32 cellular contexts compared by ENCODE assay signal in the genomic region with DNA sequence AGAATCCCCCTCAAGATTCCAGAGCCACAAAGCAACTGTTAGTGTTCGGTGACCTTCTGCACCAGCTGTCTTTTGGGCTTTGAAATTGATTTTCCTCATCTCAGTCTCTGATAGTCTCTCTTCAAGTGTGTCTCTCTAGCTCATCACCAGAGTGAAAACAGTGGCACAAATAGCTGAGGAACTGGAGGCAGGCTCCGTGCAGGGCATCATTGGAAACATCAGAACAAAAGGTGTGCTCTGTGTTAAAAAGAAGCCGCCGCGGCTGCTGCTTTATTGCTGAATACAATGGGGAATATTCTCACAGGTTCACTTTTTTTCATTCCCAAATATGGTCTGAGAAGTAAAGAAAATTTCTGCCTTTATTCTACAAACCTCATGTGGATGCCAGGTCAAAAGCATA.
"Had no signal": no experiment of that assay in that cellular context is flagged by ENCODE, and none has a peak within 500 bp of the region (broad histone marks: within the 10 kb centered on the region; RNA-seq: fewer than 3 reads in every experiment).

No MANE protein-coding gene starts in this region.

- H3K36me3 ChIP-seq: adrenal gland, gastroesophageal sphincter, heart left ventricle, upper lobe of left lung, vagina had no signal

- H3K4me1 ChIP-seq: adrenal gland, body of pancreas, gastroesophageal sphincter, heart left ventricle, parathyroid adenoma, upper lobe of left lung, vagina had no signal

- H3K9me3 ChIP-seq: adrenal gland, body of pancreas, gastroesophageal sphincter, heart left ventricle, upper lobe of left lung, vagina had no signal

- H3K4me1 Mint-ChIP-seq: activated CD4-positive, alpha-beta T cell treated with anti-CD3 and anti-CD28 coated beads, Interleukin-2, amount 10 ng/mL, durations not matched to agents 24 days and 14 days; activated naive CD8-positive, alpha-beta T cell treated with anti-CD3 and anti-CD28 coated beads for 36 hours; immature natural killer cell; memory B cell; natural killer cell; stimulated activated effector memory CD8-positive, alpha-beta T cell treated with anti-CD3 and anti-CD28 coated beads, Interleukin-12 subunit alpha, Interleukin-12 subunit beta, amount 100 ng/mL, for 72 hours had no signal

- H3K9me3 Mint-ChIP-seq: activated CD4-positive, alpha-beta memory T cell treated with anti-CD3 and anti-CD28 coated beads for 36 hours; activated CD4-positive, alpha-beta T cell treated with anti-CD3 and anti-CD28 coated beads, Interleukin-2, amount 10 ng/mL, durations not matched to agents 24 days and 14 days; activated naive CD4-positive, alpha-beta T cell treated with anti-CD3 and anti-CD28 coated beads for 36 hours; activated naive CD8-positive, alpha-beta T cell treated with anti-CD3 and anti-CD28 coated beads for 36 hours; activated T-helper 1 cell treated with anti-CD3 and anti-CD28 coated beads, Interleukin-12 subunit alpha, Interleukin-12 subunit beta, Interleukin-2, Interleukin-4 antibody, amounts not matched to agents 30 ng/mL and 10 ng/mL and 1 ng/mL, durations not matched to agents 14 hours and 24 hours and 36 hours; effector memory CD8-positive, alpha-beta T cell; immature natural killer cell; memory B cell; natural killer cell; stimulated activated effector memory CD8-positive, alpha-beta T cell treated with anti-CD3 and anti-CD28 coated beads, Interleukin-12 subunit alpha, Interleukin-12 subunit beta, amount 100 ng/mL, for 72 hours; stimulated activated naive CD8-positive, alpha-beta T cell treated with anti-CD3 and anti-CD28 coated beads, Interleukin-15, Interleukin-2, amounts not matched to agents 100 ng/mL and 50 ng/mL, for 24 hours had no signal

- H3K4me3 ChIP-seq: adrenal gland, body of pancreas, coronary artery, dorsolateral prefrontal cortex, gastroesophageal sphincter, heart left ventricle, upper lobe of left lung, vagina had no signal

- H2AFZ ChIP-seq: parathyroid adenoma had no signal

- FAIRE-seq: endothelial cell of umbilical vein, small intestine, TTC549 had no signal

- H3K4me3 Mint-ChIP-seq: activated CD4-positive, alpha-beta memory T cell treated with anti-CD3 and anti-CD28 coated beads for 36 hours; activated CD4-positive, alpha-beta T cell treated with anti-CD3 and anti-CD28 coated beads, Interleukin-2, amount 10 ng/mL, durations not matched to agents 24 days and 14 days; activated naive CD4-positive, alpha-beta T cell treated with anti-CD3 and anti-CD28 coated beads for 36 hours; activated naive CD8-positive, alpha-beta T cell treated with anti-CD3 and anti-CD28 coated beads for 36 hours; activated T-helper 1 cell treated with anti-CD3 and anti-CD28 coated beads, Interleukin-12 subunit alpha, Interleukin-12 subunit beta, Interleukin-2, Interleukin-4 antibody, amounts not matched to agents 30 ng/mL and 10 ng/mL and 1 ng/mL, durations not matched to agents 14 hours and 24 hours and 36 hours; effector memory CD8-positive, alpha-beta T cell; immature natural killer cell; memory B cell; natural killer cell; stimulated activated effector memory CD8-positive, alpha-beta T cell treated with anti-CD3 and anti-CD28 coated beads, Interleukin-12 subunit alpha, Interleukin-12 subunit beta, amount 100 ng/mL, for 72 hours; stimulated activated naive CD8-positive, alpha-beta T cell treated with anti-CD3 and anti-CD28 coated beads, Interleukin-15, Interleukin-2, amounts not matched to agents 100 ng/mL and 50 ng/mL, for 24 hours had no signal

- H3K9ac ChIP-seq: parathyroid adenoma had no signal

- H3K36me3 Mint-ChIP-seq: activated CD4-positive, alpha-beta memory T cell treated with anti-CD3 and anti-CD28 coated beads for 36 hours; activated naive CD8-positive, alpha-beta T cell treated with anti-CD3 and anti-CD28 coated beads for 36 hours; immature natural killer cell; memory B cell; natural killer cell; stimulated activated effector memory CD8-positive, alpha-beta T cell treated with anti-CD3 and anti-CD28 coated beads, Interleukin-12 subunit alpha, Interleukin-12 subunit beta, amount 100 ng/mL, for 72 hours had no signal

- H3K79me2 ChIP-seq: parathyroid adenoma had no signal

- DNase-seq: activated CD4-positive, alpha-beta memory T cell treated with anti-CD3 and anti-CD28 coated beads for 36 hours; activated CD4-positive, alpha-beta T cell treated with anti-CD3 and anti-CD28 coated beads, Interleukin-2, amount 10 ng/mL, durations not matched to agents 24 days and 14 days; activated CD4-positive, CD25-positive, alpha-beta regulatory T cell treated with anti-CD3 and anti-CD28 coated beads, Interleukin-2, amount 50 U/mL, for 72 hours; activated CD8-positive, alpha-beta memory T cell treated with anti-CD3 and anti-CD28 coated beads, Interleukin-2, amount 50 U/mL, for 4 hours; activated effector memory CD4-positive, alpha-beta T cell treated with anti-CD3 and anti-CD28 coated beads, Interleukin-2, amount 50 U/mL, for 16 hours; activated naive CD4-positive, alpha-beta T cell treated with anti-CD3 and anti-CD28 coated beads for 36 hours; activated naive CD8-positive, alpha-beta T cell treated with anti-CD3 and anti-CD28 coated beads for 36 hours; activated T-cell treated with anti-CD3 and anti-CD28 coated beads, Interleukin-2, amount 50 U/mL, for 1 hour; adrenal gland; aorta; body of pancreas; cerebellar nuclear complex; dorsolateral prefrontal cortex; effector memory CD8-positive, alpha-beta T cell; heart left ventricle; immature natural killer cell; natural killer cell; small intestine; stimulated activated CD4-positive, alpha-beta T cell treated with anti-CD3 and anti-CD28 coated beads, Interleukin-4, amount 100 ng/mL, for 24 hours; upper lobe of left lung had no signal

- H3K27me3 Mint-ChIP-seq: activated CD4-positive, alpha-beta T cell treated with anti-CD3 and anti-CD28 coated beads, Interleukin-2, amount 10 ng/mL, durations not matched to agents 24 days and 14 days had no signal

- H3K27ac Mint-ChIP-seq: activated CD4-positive, alpha-beta memory T cell treated with anti-CD3 and anti-CD28 coated beads for 36 hours; activated CD4-positive, alpha-beta T cell treated with anti-CD3 and anti-CD28 coated beads, Interleukin-2, amount 10 ng/mL, durations not matched to agents 24 days and 14 days; activated naive CD4-positive, alpha-beta T cell treated with anti-CD3 and anti-CD28 coated beads for 36 hours; activated naive CD8-positive, alpha-beta T cell treated with anti-CD3 and anti-CD28 coated beads for 36 hours; activated T-helper 1 cell treated with anti-CD3 and anti-CD28 coated beads, Interleukin-12 subunit alpha, Interleukin-12 subunit beta, Interleukin-2, Interleukin-4 antibody, amounts not matched to agents 30 ng/mL and 10 ng/mL and 1 ng/mL, durations not matched to agents 14 hours and 24 hours and 36 hours; effector memory CD8-positive, alpha-beta T cell; immature natural killer cell; memory B cell; natural killer cell; stimulated activated effector memory CD8-positive, alpha-beta T cell treated with anti-CD3 and anti-CD28 coated beads, Interleukin-12 subunit alpha, Interleukin-12 subunit beta, amount 100 ng/mL, for 72 hours; stimulated activated naive CD8-positive, alpha-beta T cell treated with anti-CD3 and anti-CD28 coated beads, Interleukin-15, Interleukin-2, amounts not matched to agents 100 ng/mL and 50 ng/mL, for 24 hours had no signal

- ATAC-seq: body of pancreas; effector memory CD8-positive, alpha-beta T cell; gastroesophageal sphincter; heart left ventricle; natural killer cell; sciatic nerve; stimulated activated effector memory CD8-positive, alpha-beta T cell treated with anti-CD3 and anti-CD28 coated beads, Interleukin-12 subunit alpha, Interleukin-12 subunit beta, amount 100 ng/mL, for 72 hours had no signal

- H3K27ac ChIP-seq: adrenal gland, body of pancreas, coronary artery, dorsolateral prefrontal cortex, gastroesophageal sphincter, heart left ventricle, parathyroid adenoma, upper lobe of left lung, vagina, VCaP had no signal

- H3K27me3 ChIP-seq: adrenal gland, body of pancreas, dorsolateral prefrontal cortex, gastroesophageal sphincter, heart left ventricle, upper lobe of left lung, vagina had no signal
